In genomic region chr15:59843609-59844008, GRCh38 we compare ENCODE assay signal across 6 cellular contexts.
"Had no signal": no experiment of that assay in that cellular context is flagged by ENCODE, and none has a peak within 500 bp of the region (broad histone marks: within the 10 kb centered on the region; RNA-seq: fewer than 3 reads in every experiment).

No MANE protein-coding gene starts in this region.

- H3K4me3 ChIP-seq: GM23338 had no signal

- ATAC-seq: GM23338, HepG2 had no signal

- H3K27ac ChIP-seq: HL-60 had no signal

- DNase-seq: H9, HCEC 1CT, KBM-7 had no signal
